18 cellular contexts compared by ENCODE assay signal in the genomic region with DNA sequence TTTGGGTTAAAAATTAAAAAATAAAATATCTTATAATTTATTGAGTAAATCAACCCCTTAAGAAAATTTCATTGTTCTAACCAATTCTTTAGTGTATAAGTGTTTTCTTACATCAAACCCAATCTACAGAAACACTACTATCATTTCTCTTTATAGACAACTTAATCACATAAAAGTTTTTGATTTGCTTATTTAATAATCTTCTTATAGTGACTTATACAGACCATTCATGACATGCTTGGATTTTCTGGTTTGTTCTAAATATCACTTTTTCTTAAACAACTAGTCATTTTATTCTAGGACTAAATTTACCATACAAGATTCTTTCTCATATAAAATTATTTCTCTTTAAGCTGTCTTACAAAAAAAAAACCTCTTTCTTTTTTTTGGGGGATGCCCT.
"Had no signal": no experiment of that assay in that cellular context is flagged by ENCODE, and none has a peak within 500 bp of the region (broad histone marks: within the 10 kb centered on the region; RNA-seq: fewer than 3 reads in every experiment).

No MANE protein-coding gene starts in this region.

- H3K27ac Mint-ChIP-seq: activated CD4-positive, alpha-beta T cell treated with anti-CD3 and anti-CD28 coated beads for 36 hours; activated naive CD8-positive, alpha-beta T cell; activated T-helper 1 cell treated with anti-CD3 and anti-CD28 coated beads, Interleukin-12 subunit alpha, Interleukin-12 subunit beta, Interleukin-2, Interleukin-4 antibody, amounts not matched to agents 30 ng/mL and 10 ng/mL and 1 ng/mL, durations not matched to agents 14 hours and 24 hours and 36 hours; mesothelial cell of epicardium; nephron had no signal

- H3K36me3 ChIP-seq: cardiac muscle cell had no signal

- H3K27me3 ChIP-seq: cardiac muscle cell, foreskin keratinocyte had no signal

- H3K4me1 ChIP-seq: foreskin keratinocyte had no signal

- H3K27ac ChIP-seq: cardiac muscle cell, epithelial cell of prostate, foreskin keratinocyte had no signal

- ATAC-seq: activated CD4-positive, alpha-beta T cell treated with anti-CD3 and anti-CD28 coated beads for 36 hours; foreskin keratinocyte; left lobe of liver had no signal

- DNase-seq: activated CD4-positive, alpha-beta T cell treated with anti-CD3 and anti-CD28 coated beads for 36 hours; activated CD4-positive, alpha-beta T cell treated with anti-CD3 and anti-CD28 coated beads, Interleukin-2, amount 50 U/mL, for 48 hours; activated gamma-delta T cell treated with Interleukin-2 at 50 U/mL for 16 hours; foreskin keratinocyte; glutamatergic neuron; hippocampal formation; occipital lobe; posterior cingulate gyrus; retina; stimulated activated naive CD4-positive, alpha-beta T cell had no signal

- H3K4me3 ChIP-seq: cardiac muscle cell, lung had no signal

- H3K4me3 Mint-ChIP-seq: activated CD4-positive, alpha-beta T cell treated with anti-CD3 and anti-CD28 coated beads for 36 hours; activated naive CD8-positive, alpha-beta T cell; activated T-helper 1 cell treated with anti-CD3 and anti-CD28 coated beads, Interleukin-12 subunit alpha, Interleukin-12 subunit beta, Interleukin-2, Interleukin-4 antibody, amounts not matched to agents 30 ng/mL and 10 ng/mL and 1 ng/mL, durations not matched to agents 14 hours and 24 hours and 36 hours; mesothelial cell of epicardium; nephron had no signal

- H3K4me1 Mint-ChIP-seq: activated CD4-positive, alpha-beta T cell treated with anti-CD3 and anti-CD28 coated beads for 36 hours; mesothelial cell of epicardium; nephron had no signal
